16 cellular contexts compared by ENCODE assay signal in the genomic region with DNA sequence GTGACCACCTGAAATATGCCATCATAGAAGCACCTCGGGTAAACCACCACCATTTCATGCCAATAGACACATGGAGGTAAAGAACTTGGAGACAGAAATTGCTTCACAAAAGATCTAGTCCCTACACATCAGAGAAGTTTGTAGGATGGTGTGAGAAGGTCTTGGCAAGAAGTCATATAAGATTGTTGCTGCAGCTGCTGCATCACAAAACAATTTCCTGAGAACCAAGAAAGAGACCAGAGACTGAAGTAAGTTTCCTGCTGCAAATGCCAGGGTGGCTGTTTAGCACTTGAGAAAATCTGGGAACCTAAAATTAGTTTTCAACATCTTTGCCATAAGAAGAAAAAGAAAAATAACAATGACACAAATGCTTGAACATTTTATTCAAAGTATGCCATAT.
"Had no signal": no experiment of that assay in that cellular context is flagged by ENCODE, and none has a peak within 500 bp of the region (broad histone marks: within the 10 kb centered on the region; RNA-seq: fewer than 3 reads in every experiment).

No MANE protein-coding gene starts in this region.

- ATAC-seq: activated CD8-positive, alpha-beta T cell treated with anti-CD3 and anti-CD28 coated beads, Interleukin-2, amount 10 ng/mL, durations not matched to agents 7 days and 5 days; activated T-cell treated with anti-CD3 and anti-CD28 coated beads, Interleukin-2, amount 50 U/mL, for 4 hours; effector memory CD8-positive, alpha-beta T cell; left lung had no signal

- H3K36me3 ChIP-seq: left lung, prostate gland, right atrium auricular region had no signal

- FAIRE-seq: frontal cortex had no signal

- DNase-seq: activated CD4-positive, alpha-beta T cell treated with anti-CD3 and anti-CD28 coated beads, Interleukin-2, amount 10 ng/mL, durations not matched to agents 24 days and 14 days; activated CD4-positive, CD25-positive, alpha-beta regulatory T cell; activated CD8-positive, alpha-beta memory T cell treated with anti-CD3 and anti-CD28 coated beads, Interleukin-2, amount 50 U/mL, for 4 hours; activated CD8-positive, alpha-beta T cell treated with anti-CD3 and anti-CD28 coated beads, Interleukin-2, amount 10 ng/mL, durations not matched to agents 7 days and 5 days; activated naive CD4-positive, alpha-beta T cell treated with anti-CD3 and anti-CD28 coated beads for 36 hours; activated T-cell treated with anti-CD3 and anti-CD28 coated beads, Interleukin-2, amount 50 U/mL, for 4 hours; caudate nucleus; effector memory CD8-positive, alpha-beta T cell; left lung; midbrain; stimulated activated CD4-positive, alpha-beta T cell treated with anti-CD3 and anti-CD28 coated beads, Interleukin-2, amount 100 ng/mL, for 24 hours; stimulated activated naive CD4-positive, alpha-beta T cell treated with Interleukin-2 at 50 U/mL for 16 hours; T1000 had no signal

- H3K27me3 ChIP-seq: left lung, right atrium auricular region had no signal

- H3K4me3 ChIP-seq: left lung, prostate gland, right atrium auricular region had no signal

- H3K27ac ChIP-seq: left lung, prostate gland, right atrium auricular region had no signal

- H3K9me3 ChIP-seq: left lung, prostate gland, right atrium auricular region had no signal

- H3K4me1 ChIP-seq: left lung, prostate gland, right atrium auricular region had no signal
